ENCODE assay signal across 25 cellular contexts in the genomic region with DNA sequence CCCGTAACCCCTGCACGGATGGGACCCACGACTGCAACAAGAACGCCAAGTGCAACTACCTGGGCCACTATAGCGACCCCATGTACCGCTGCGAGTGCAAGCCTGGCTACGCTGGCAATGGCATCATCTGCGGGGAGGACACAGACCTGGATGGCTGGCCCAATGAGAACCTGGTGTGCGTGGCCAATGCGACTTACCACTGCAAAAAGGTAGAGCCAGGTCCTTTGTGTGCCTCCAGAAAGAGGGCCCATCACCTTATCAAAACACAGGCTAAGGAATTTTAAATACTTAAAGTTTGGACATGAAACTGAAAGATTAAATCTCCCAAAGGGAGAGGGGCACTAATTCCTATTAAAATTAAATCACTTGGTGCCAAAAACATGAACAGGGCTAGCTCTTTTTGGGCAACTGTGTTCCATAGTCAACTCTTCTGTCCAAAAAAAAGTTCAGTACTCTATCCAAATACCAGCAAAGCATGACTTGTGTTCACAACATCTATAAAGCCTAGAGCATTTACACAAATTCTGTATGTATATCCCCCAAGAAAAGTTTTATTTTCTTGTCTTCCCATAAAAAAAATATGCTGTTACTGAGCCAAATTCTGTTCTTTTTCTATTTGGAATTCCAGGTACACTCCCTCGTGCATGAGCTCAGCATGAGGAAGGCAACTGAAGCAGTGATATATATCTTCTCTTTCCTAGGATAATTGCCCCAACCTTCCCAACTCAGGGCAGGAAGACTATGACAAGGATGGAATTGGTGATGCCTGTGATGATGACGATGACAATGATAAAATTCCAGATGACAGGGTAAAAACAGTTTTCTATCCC. TPM values are rescaled to one million over a fixed set of nuclear protein-coding genes. Genes with fewer than 3 reads are reported as not detected.
DNase-seq lines count a peak whose midpoint lies in the region; ATAC-seq, FAIRE-seq and TF ChIP-seq lines count a peak whose summit lies in the region.
"Had no signal": no experiment of that assay in that cellular context is flagged by ENCODE, and none has a peak within 500 bp of the region (broad histone marks: within the 10 kb centered on the region; RNA-seq: fewer than 3 reads in every experiment).

No MANE protein-coding gene starts in this region.

- in situ Hi-C loops in transverse colon (cut with MboI; ENCODE audit: low pct_ligation_motif_present in 1 of 4, low pct_unique_long_range_greater_than_20kb in 1 of 4, low sequenced_read_pairs in 3 of 4) (loop anchor here (10.0 to 25.0 kb wide), 6 partner anchors 172 to 885 kb away; no protein-coding TSS in a partner anchor), KBM-7 (cut with MboI; ENCODE audit: low pct_unique_long_range_greater_than_20kb, low sequenced_read_pairs) (loop anchor here (25.0 kb wide), 1 partner anchor 278 kb away; no protein-coding TSS in a partner anchor)

- POLR2A ChIA-PET in SK-N-SH (lab: Yijun Ruan, JAX) = no interaction called here

- no peaks in the 10 kb centered on the region for H3K36me3 Mint-ChIP-seq in activated CD8-positive, alpha-beta memory T cell treated with anti-CD3 and anti-CD28 coated beads, Interleukin-2, amount 10 ng/mL, durations not matched to agents 7 days and 5 days
- H3K36me3 Mint-ChIP-seq: activated naive CD8-positive, alpha-beta T cell treated with anti-CD3 and anti-CD28 coated beads, Interleukin-2, amount 10 ng/mL, durations not matched to agents 7 days and 5 days; CD4-positive, CD25-positive, alpha-beta regulatory T cell; naive thymus-derived CD8-positive, alpha-beta T cell; stimulated activated naive B cell treated with anti-CD40 and anti-IgM and Interleukin-4, amounts not matched to agents 10 μg/mL and 1 μg/mL and 100 μg/mL, for 72 hours had no signal

- H3K36me3 ChIP-seq in SK-N-SH (replicated peaks in 1 of 2; ENCODE audit: control insufficient read depth in 1 of 2, insufficient read depth in 2 of 2, low read length in 1 of 2) (peaks cover 96 to 99% of the 10 kb centered on the region in 2 experiments), keratinocyte (ENCODE audit: control insufficient read depth in 2 of 2, extremely low read depth in 1 of 2, insufficient read depth in 2 of 2, low read length in 2 of 2) (peaks cover 47 to 81% of the 10 kb centered on the region in 2 experiments), transverse colon (peaks cover 0 to 78% (median 37%) of the 10 kb centered on the region in 4 donors)
- H3K36me3 ChIP-seq: prostate gland had no signal

- H3K9me3 ChIP-seq in SK-N-SH (no peaks in the 10 kb centered on the region), keratinocyte (ENCODE audit: control insufficient read depth, low read depth, low read length) (no peaks in the 10 kb centered on the region), transverse colon (no peaks in the 10 kb centered on the region)
- H3K9me3 ChIP-seq: gastrocnemius medialis, lower lobe of right lung, prostate gland, tibial artery had no signal

- FAIRE-seq in keratinocyte (lab: Jason Lieb, UNC) = peak; percentile 13

- H3K9ac ChIP-seq in SK-N-SH = no peak overlapping the region
- no peak overlapping the region for H3K9ac ChIP-seq in keratinocyte (ENCODE audit: control insufficient read depth, extremely low read depth, insufficient read depth, low read length)

- H3K9me3 Mint-ChIP-seq in activated CD8-positive, alpha-beta memory T cell treated with anti-CD3 and anti-CD28 coated beads, Interleukin-2, amount 10 ng/mL, durations not matched to agents 7 days and 5 days (ENCODE audit: low read depth) = no peaks in the 10 kb centered on the region
- H3K9me3 Mint-ChIP-seq: activated B cell treated with CpG ODN at 0.5 μM for 24 hours; activated naive CD8-positive, alpha-beta T cell treated with anti-CD3 and anti-CD28 coated beads, Interleukin-2, amount 10 ng/mL, durations not matched to agents 7 days and 5 days; activated T-cell treated with anti-CD3 and anti-CD28 coated beads, Interleukin-2, amount 50 U/mL, for 72 hours; CD4-positive, CD25-positive, alpha-beta regulatory T cell; naive thymus-derived CD8-positive, alpha-beta T cell; stimulated activated naive B cell treated with anti-CD40 and anti-IgM and Interleukin-4, amounts not matched to agents 10 μg/mL and 1 μg/mL and 100 μg/mL, for 72 hours had no signal

- H3F3A ChIP-seq in SK-N-SH (replicated peaks; ENCODE audit: insufficient read depth) = peaks cover 99% of the 10 kb centered on the region

- H3K4me1 Mint-ChIP-seq in activated CD8-positive, alpha-beta memory T cell treated with anti-CD3 and anti-CD28 coated beads, Interleukin-2, amount 10 ng/mL, durations not matched to agents 7 days and 5 days = peaks cover 15% of the 10 kb centered on the region
- H3K4me1 Mint-ChIP-seq: activated B cell treated with CpG ODN at 0.5 μM for 24 hours; stimulated activated naive B cell treated with anti-CD40 and anti-IgM and Interleukin-4, amounts not matched to agents 10 μg/mL and 1 μg/mL and 100 μg/mL, for 72 hours had no signal

- 93% methylated on average over 4 of the region's 13 CpGs for WGBS in SK-N-SH (ENCODE audit: low lambda C conversion rate)
- 76 to 87% methylated on average over 3 to 13 of the region's 13 CpGs for WGBS in transverse colon (ENCODE audit: low coverage in 1 of 2), 2 donors

- TF ChIP-seq EP300 in SK-N-SH (IDR thresholded peaks at IDR 0.05; ENCODE audit: borderline replicate concordance in 1 of 2, low read depth in 1 of 2, low read length in 1 of 2) = no peak
- no peak for TF ChIP-seq EP300 in transverse colon (IDR thresholded peaks at IDR 0.05; ENCODE audit: low read depth)

- no peak for TF ChIP-seq RAD21 in SK-N-SH (IDR thresholded peaks at IDR 0.05; ENCODE audit: low read length)

- no peaks in the 10 kb centered on the region for H3K9me2 ChIP-seq in SK-N-SH

- H2AFZ ChIP-seq in SK-N-SH (ENCODE audit: low read depth) (no peak overlapping the region), keratinocyte (ENCODE audit: control insufficient read depth, low read length) (no peak overlapping the region)

- H3K4me3 Mint-ChIP-seq in activated CD8-positive, alpha-beta memory T cell treated with anti-CD3 and anti-CD28 coated beads, Interleukin-2, amount 10 ng/mL, durations not matched to agents 7 days and 5 days = no peak overlapping the region
- H3K4me3 Mint-ChIP-seq: activated B cell treated with CpG ODN at 0.5 μM for 24 hours; activated CD8-positive, alpha-beta T cell treated with anti-CD3 and anti-CD28 coated beads, Interleukin-2, amount 10 ng/mL, durations not matched to agents 7 days and 5 days; activated naive CD8-positive, alpha-beta T cell treated with anti-CD3 and anti-CD28 coated beads, Interleukin-2, amount 10 ng/mL, durations not matched to agents 7 days and 5 days; activated T-cell treated with anti-CD3 and anti-CD28 coated beads, Interleukin-2, amount 50 U/mL, for 72 hours; CD4-positive, CD25-positive, alpha-beta regulatory T cell; naive thymus-derived CD8-positive, alpha-beta T cell; stimulated activated naive B cell treated with anti-CD40 and anti-IgM and Interleukin-4, amounts not matched to agents 10 μg/mL and 1 μg/mL and 100 μg/mL, for 72 hours had no signal

- ATAC-seq in SK-N-SH treated with all-trans-retinoic acid at 6 μM for 48 hours = no peak
- ATAC-seq in activated CD8-positive, alpha-beta memory T cell treated with anti-CD3 and anti-CD28 coated beads, Interleukin-2, amount 10 ng/mL, durations not matched to agents 7 days and 5 days = no peak
- ATAC-seq in HG02588 (IDR thresholded peaks at IDR 0.05; ENCODE audit: unreplicated experiment) = no peak
- ATAC-seq: activated CD8-positive, alpha-beta T cell treated with anti-CD3 and anti-CD28 coated beads, Interleukin-2, amount 10 ng/mL, durations not matched to agents 7 days and 5 days; activated T-cell treated with anti-CD3 and anti-CD28 coated beads, Interleukin-2, amount 50 U/mL, for 72 hours; lower lobe of right lung; naive thymus-derived CD8-positive, alpha-beta T cell; stimulated activated naive B cell treated with anti-CD40 and anti-IgM and Interleukin-4, amounts not matched to agents 10 μg/mL and 1 μg/mL and 100 μg/mL, for 72 hours had no signal

- H3K27ac Mint-ChIP-seq in activated CD8-positive, alpha-beta memory T cell treated with anti-CD3 and anti-CD28 coated beads, Interleukin-2, amount 10 ng/mL, durations not matched to agents 7 days and 5 days = no peak overlapping the region
- H3K27ac Mint-ChIP-seq: activated B cell treated with CpG ODN at 0.5 μM for 24 hours; activated CD8-positive, alpha-beta T cell treated with anti-CD3 and anti-CD28 coated beads, Interleukin-2, amount 10 ng/mL, durations not matched to agents 7 days and 5 days; activated naive CD8-positive, alpha-beta T cell treated with anti-CD3 and anti-CD28 coated beads, Interleukin-2, amount 10 ng/mL, durations not matched to agents 7 days and 5 days; activated T-cell treated with anti-CD3 and anti-CD28 coated beads, Interleukin-2, amount 50 U/mL, for 72 hours; CD4-positive, CD25-positive, alpha-beta regulatory T cell; naive thymus-derived CD8-positive, alpha-beta T cell; stimulated activated naive B cell treated with anti-CD40 and anti-IgM and Interleukin-4, amounts not matched to agents 10 μg/mL and 1 μg/mL and 100 μg/mL, for 72 hours had no signal

- peaks cover 95% of the 10 kb centered on the region for H4K20me1 ChIP-seq in SK-N-SH (ENCODE audit: insufficient read depth)
- peaks cover 68% of the 10 kb centered on the region for H4K20me1 ChIP-seq in keratinocyte (ENCODE audit: control insufficient read depth, extremely low read depth, insufficient read depth, low read length)

- H3K4me1 ChIP-seq in SK-N-SH (ENCODE audit: control insufficient read depth in 1 of 2, insufficient read depth in 2 of 2, low read depth in 1 of 2, low read length in 1 of 2) (peaks cover 0 to 10% of the 10 kb centered on the region in 2 experiments; a peak in 1 of 4 replicates), keratinocyte (ENCODE audit: control insufficient read depth, extremely low read depth, insufficient read depth, low read length) (no peaks in the 10 kb centered on the region), transverse colon (peaks cover 16 to 61% (median 36%) of the 10 kb centered on the region in 4 donors)
- H3K4me1 ChIP-seq: prostate gland had no signal

- H3K27me3 Mint-ChIP-seq in activated CD8-positive, alpha-beta memory T cell treated with anti-CD3 and anti-CD28 coated beads, Interleukin-2, amount 10 ng/mL, durations not matched to agents 7 days and 5 days = peaks cover 3% of the 10 kb centered on the region

- H3K4me3 ChIP-seq in SK-N-SH (ENCODE audit: low read depth in 2 of 2, low read length in 1 of 2) = no peak overlapping the region
- H3K4me3 ChIP-seq in keratinocyte (ENCODE audit: control insufficient read depth in 2 of 3, extremely low read depth in 1 of 3, insufficient read depth in 2 of 3, low read depth in 1 of 3, low read length in 3 of 3) = no peak overlapping the region
- no peak overlapping the region for H3K4me3 ChIP-seq in transverse colon
- H3K4me3 ChIP-seq: gastrocnemius medialis, lower lobe of right lung, prostate gland, tibial artery had no signal

- H3K4me2 ChIP-seq in SK-N-SH = no peak overlapping the region
- H3K4me2 ChIP-seq in keratinocyte (ENCODE audit: control insufficient read depth, extremely low read depth, insufficient read depth, low read depth, low read length) = no peak overlapping the region

- no peak for TF ChIP-seq POLR2A in transverse colon (IDR thresholded peaks at IDR 0.05)

- no peaks in the 10 kb centered on the region for H3K9me1 ChIP-seq in keratinocyte (ENCODE audit: control insufficient read depth, extremely low read depth, insufficient read depth, low read length)

- CTCF ChIA-PET in SK-N-SH (lab: Yijun Ruan, JAX) = interaction anchor here (0.7 to 1.7 kb wide), 2 partner anchors 10 to 167 kb away, joined by 3 to 6 read pairs; no protein-coding TSS in a partner anchor
- CTCF ChIA-PET in activated CD8-positive, alpha-beta memory T cell treated with anti-CD3 and anti-CD28 coated beads, Interleukin-2, amount 10 ng/mL, durations not matched to agents 7 days and 5 days (lab: Charles Lee) = interaction anchor here (1.0 to 1.2 kb wide), 2 partner anchors 15 to 167 kb away, joined by 4 read pairs; no protein-coding TSS in a partner anchor

- H3K27ac ChIP-seq in SK-N-SH (ENCODE audit: low read depth in 2 of 2, low read length in 1 of 2) = peak overlapping the region in 1 of 2 experiments; percentile 31; a peak in 1 of 4 replicates
- H3K27ac ChIP-seq in keratinocyte (ENCODE audit: control insufficient read depth, insufficient read depth, low read length) = no peak overlapping the region
- H3K27ac ChIP-seq in transverse colon = peak overlapping the region in 1 of 4 donors; percentile 5
- H3K27ac ChIP-seq: 22Rv1, gastrocnemius medialis, lower lobe of right lung, prostate gland, tibial artery had no signal

- dilution Hi-C loops in keratinocyte (cut with MboI; ENCODE audit: extremely low pct_ligation_motif_present, low sequenced_read_pairs) = no loop called here

- H3K27me3 ChIP-seq in SK-N-SH (ENCODE audit: insufficient read depth) (no peaks in the 10 kb centered on the region), keratinocyte (ENCODE audit: control insufficient read depth, extremely low read depth, insufficient read depth, low read length) (no peaks in the 10 kb centered on the region), transverse colon (no peaks in the 10 kb centered on the region)
- H3K27me3 ChIP-seq: gastrocnemius medialis, tibial artery had no signal

- H3K79me2 ChIP-seq in SK-N-SH (ENCODE audit: insufficient read depth) (peaks cover 18% of the 10 kb centered on the region), keratinocyte (ENCODE audit: control insufficient read depth, insufficient read depth, low read length) (no peaks in the 10 kb centered on the region)

- TF ChIP-seq CTCF in SK-N-SH (IDR thresholded peaks at IDR 0.05) = no peak
- TF ChIP-seq CTCF in keratinocyte (optimal IDR thresholded peaks at IDR 0.05 in 1 of 3, IDR thresholded peaks at IDR 0.05 in 1 of 3, conservative IDR thresholded peaks at IDR 0.05 in 1 of 3; ENCODE audit: extremely low read depth in 1 of 3, insufficient read depth in 2 of 3, low read length in 3 of 3) = no peak
- no peak for TF ChIP-seq CTCF in transverse colon (IDR thresholded peaks at IDR 0.05)

- intact Hi-C loops in transverse colon (cut with DNase I; ENCODE audit: low total_unique reads) = no loop called here

- no peak for DNase-seq in SK-N-SH
- DNase-seq in dedifferentiated amniotic fluid mesenchymal stem cell (ENCODE audit: extremely low spot score) = peak; percentile 31
- DNase-seq in keratinocyte (ENCODE audit: low read depth, low spot score) = peak; percentile 33
- peak; percentile 13 for DNase-seq in transverse colon
- DNase-seq in KBM-7 = no peak
- no peak for DNase-seq in activated CD8-positive, alpha-beta memory T cell treated with anti-CD3 and anti-CD28 coated beads, Interleukin-2, amount 10 ng/mL, durations not matched to agents 7 days and 5 days
- DNase-seq: activated B cell treated with CpG ODN at 0.5 μM for 24 hours; activated CD8-positive, alpha-beta T cell treated with anti-CD3 and anti-CD28 coated beads, Interleukin-2, amount 10 ng/mL, durations not matched to agents 7 days and 5 days; activated naive CD8-positive, alpha-beta T cell treated with anti-CD3 and anti-CD28 coated beads, Interleukin-2, amount 10 ng/mL, durations not matched to agents 7 days and 5 days; activated T-cell treated with anti-CD3 and anti-CD28 coated beads, Interleukin-2, amount 50 U/mL, for 72 hours; caudate nucleus; CD4-positive, CD25-positive, alpha-beta regulatory T cell; effector CD8-positive, alpha-beta T cell; gastrocnemius medialis; lower lobe of right lung; MM.1S; naive thymus-derived CD8-positive, alpha-beta T cell; NCI-H187; NCI-H226; stimulated activated naive B cell treated with anti-CD40 and anti-IgM and Interleukin-4, amounts not matched to agents 10 μg/mL and 1 μg/mL and 100 μg/mL, for 72 hours; tibial artery had no signal

RNA-seq across cellular contexts. Expression of a gene that starts 9.2 kb away (rescaled TPM):
- 117 and 127 TPM in 2 replicates for polyA plus RNA-seq in SK-N-SH (2012; rRNA removed)
- polyA plus RNA-seq in SK-N-SH (2012; cell fraction: cytosol; rRNA removed) = 36.9 and 47.2 TPM in 2 replicates
- polyA plus RNA-seq in SK-N-SH (2012; cell fraction: nucleus; rRNA removed) = 513 and 769 TPM in 2 replicates
- 585 to 1,976 TPM (median 789 TPM) in 3 replicates for polyA plus RNA-seq in keratinocyte
- 224 TPM for polyA plus RNA-seq in keratinocyte (2011; ENCODE audit: low read depth)
- polyA plus RNA-seq in keratinocyte (2011; cell fraction: cytosol; rRNA removed) = 250 and 267 TPM in 2 replicates
- polyA plus RNA-seq in keratinocyte (2011; cell fraction: nucleus; rRNA removed) = 2,729 and 2,799 TPM in 2 replicates
- 152 and 2,223 TPM in 2 replicates for polyA plus RNA-seq in keratinocyte (2012; ENCODE audit: low replicate concordance)
- polyA minus RNA-seq in keratinocyte = 2,799 to 14,102 TPM (median 5,100 TPM) in 3 replicates
- polyA minus RNA-seq in keratinocyte (2011; cell fraction: cytosol; rRNA and poly(A)+ RNA removed) = 2,733 TPM
- 7,793 and 10,292 TPM in 2 replicates for polyA minus RNA-seq in keratinocyte (2011; cell fraction: nucleus; rRNA and poly(A)+ RNA removed)
- 100 to 1,000 TPM; 197 to 753 (median 410) TPM for total RNA-seq in transverse colon
- total RNA-seq in activated CD8-positive, alpha-beta memory T cell treated with anti-CD3 and anti-CD28 coated beads, Interleukin-2, amount 10 ng/mL, durations not matched to agents 7 days and 5 days = 1 to 10 TPM in 1 of 2 experiments, under 1 TPM in 1; 0.91 to 1.4 TPM

Comparison
In these comparisons a context has a peak if more than half of its experiments do, and no peak if none do; other contexts are left out.
1. DNase-seq: peak in dedifferentiated amniotic fluid mesenchymal stem cell (single experiment), keratinocyte (single experiment) and transverse colon (single experiment); none in SK-N-SH (single experiment), KBM-7 (single experiment) and activated CD8-positive, alpha-beta memory T cell treated with anti-CD3 and anti-CD28 coated beads, Interleukin-2, amount 10 ng/mL, durations not matched to agents 7 days and 5 days (single experiment).
2. RNA of a gene that starts 9.2 kb away (total RNA-seq): 197 to 753 TPM in transverse colon; 0.91 to 1.4 TPM in activated CD8-positive, alpha-beta memory T cell treated with anti-CD3 and anti-CD28 coated beads, Interleukin-2, amount 10 ng/mL, durations not matched to agents 7 days and 5 days; every median in the first group is over 10 times any median in the second.